Comparison of ENCODE assay signal across 8 cellular contexts in genomic region chr2:10043906-10044601, GRCh38. TPM values are rescaled to one million over a fixed set of nuclear protein-coding genes. Genes with fewer than 3 reads are reported as not detected.
DNase-seq lines count a peak whose midpoint lies in the region; ATAC-seq and TF ChIP-seq lines count a peak whose summit lies in the region.

No MANE protein-coding gene starts in this region.

- peaks cover 6% of the 10 kb centered on the region for H3K4me1 ChIP-seq in GM23338 (ENCODE audit: insufficient read depth)
- H3K4me1 ChIP-seq in suprapubic skin, result peaks cover 83% of the 10 kb centered on the region

- H3K4me3 ChIP-seq in GM23338 (peak overlapping the region; percentile 44; the same call in 1 of the 2 replicates), LNCaP clone FGC (ENCODE audit: low read depth, low read length) (peak overlapping the region; percentile 52), suprapubic skin (peak overlapping the region; percentile 56)

- H3K9me3 ChIP-seq in suprapubic skin, result no peaks in the 10 kb centered on the region

- H3K4me3 Mint-ChIP-seq in GM23338 (peak overlapping the region; percentile 59), glutamatergic neuron (ENCODE audit: unreplicated experiment) (peak overlapping the region; percentile 72), osteocyte (ENCODE audit: unreplicated experiment) (peak overlapping the region; percentile 68)
- peak overlapping the region; percentile 72 for H3K4me3 Mint-ChIP-seq in activated naive CD8-positive, alpha-beta T cell treated with anti-CD3 and anti-CD28 coated beads, Interleukin-2, amount 10 ng/mL, durations not matched to agents 7 days and 5 days

- H3K4me1 Mint-ChIP-seq in GM23338 (peaks cover 3% of the 10 kb centered on the region; the same call in 1 of the 3 replicates), glutamatergic neuron (ENCODE audit: low read depth, unreplicated experiment) (no peaks in the 10 kb centered on the region), osteocyte (ENCODE audit: unreplicated experiment) (peaks cover 33% of the 10 kb centered on the region)
- peaks cover 16% of the 10 kb centered on the region for H3K4me1 Mint-ChIP-seq in activated naive CD8-positive, alpha-beta T cell treated with anti-CD3 and anti-CD28 coated beads, Interleukin-2, amount 10 ng/mL, durations not matched to agents 7 days and 5 days

- peak; percentile 48 for TF ChIP-seq EP300 in suprapubic skin (IDR thresholded peaks at IDR 0.05)

- peak; percentile 46 for ATAC-seq in GM23338
- ATAC-seq in activated naive CD8-positive, alpha-beta T cell treated with anti-CD3 and anti-CD28 coated beads, Interleukin-2, amount 10 ng/mL, durations not matched to agents 7 days and 5 days (ENCODE audit: low read depth), result peak; percentile 67

- peaks cover 22% of the 10 kb centered on the region for H3K27me3 ChIP-seq in GM23338 (ENCODE audit: insufficient read depth)
- H3K27me3 ChIP-seq in suprapubic skin, result no peaks in the 10 kb centered on the region

- no peaks in the 10 kb centered on the region for H3K9me2 ChIP-seq in GM23338 (ENCODE audit: insufficient read depth)

- no peak for TF ChIP-seq CTCF in GM23338 (conservative IDR thresholded peaks at IDR 0.05; ENCODE audit: low read depth in 2 of 2)
- TF ChIP-seq CTCF in LNCaP clone FGC (IDR thresholded peaks at IDR 0.05; ENCODE audit: control insufficient read depth, extremely low read depth, insufficient read depth), result no peak
- no peak for TF ChIP-seq CTCF in glutamatergic neuron (IDR thresholded peaks at IDR 0.05; ENCODE audit: partially characterized antibody, unreplicated experiment)
- no peak for TF ChIP-seq CTCF in osteocyte (IDR thresholded peaks at IDR 0.05)
- TF ChIP-seq CTCF in suprapubic skin (IDR thresholded peaks at IDR 0.05), result no peak

- no peaks in the 10 kb centered on the region for H3K79me2 ChIP-seq in GM23338 (replicated peaks; ENCODE audit: insufficient read depth)

- 0 out of 2 replicates have a peak, but pooled peaks cover 5% of the 10 kb centered on the region for H3F3A ChIP-seq in GM23338 (replicated peaks; ENCODE audit: low read depth)

- H2AFZ ChIP-seq in GM23338, result no peak overlapping the region

- H3K36me3 Mint-ChIP-seq in GM23338 (ENCODE audit: low read depth) (peaks cover 28% of the 10 kb centered on the region), glutamatergic neuron (ENCODE audit: unreplicated experiment) (no peaks in the 10 kb centered on the region), osteocyte (ENCODE audit: unreplicated experiment) (peaks cover 18% of the 10 kb centered on the region)
- H3K36me3 Mint-ChIP-seq in activated naive CD8-positive, alpha-beta T cell treated with anti-CD3 and anti-CD28 coated beads, Interleukin-2, amount 10 ng/mL, durations not matched to agents 7 days and 5 days, result peaks cover 4% of the 10 kb centered on the region

- H3K36me3 ChIP-seq in GM23338 (ENCODE audit: insufficient read depth), result no peaks in the 10 kb centered on the region
- H3K36me3 ChIP-seq in suprapubic skin, result peaks cover 22% of the 10 kb centered on the region

- H3K27ac ChIP-seq in GM23338 (ENCODE audit: low read depth) (no peak overlapping the region), suprapubic skin (peak overlapping the region; percentile 99)

- peak in 1 of 2 donors; percentile 37 for TF ChIP-seq POLR2A in suprapubic skin (IDR thresholded peaks at IDR 0.05)

- 48% methylated on average over 8 of the region's 90 CpGs for WGBS in suprapubic skin

- peaks cover 51% of the 10 kb centered on the region for H3K27me3 Mint-ChIP-seq in GM23338 (ENCODE audit: insufficient read depth, low read depth, poor library complexity)
- H3K27me3 Mint-ChIP-seq in activated naive CD8-positive, alpha-beta T cell treated with anti-CD3 and anti-CD28 coated beads, Interleukin-2, amount 10 ng/mL, durations not matched to agents 7 days and 5 days, result peaks cover 27% of the 10 kb centered on the region
- H3K27me3 Mint-ChIP-seq in glutamatergic neuron (ENCODE audit: unreplicated experiment), result peaks cover 13% of the 10 kb centered on the region
- H3K27me3 Mint-ChIP-seq in osteocyte (ENCODE audit: unreplicated experiment), result no peaks in the 10 kb centered on the region

- peaks cover 12% of the 10 kb centered on the region for H3K9me3 Mint-ChIP-seq in GM23338
- H3K9me3 Mint-ChIP-seq in activated naive CD8-positive, alpha-beta T cell treated with anti-CD3 and anti-CD28 coated beads, Interleukin-2, amount 10 ng/mL, durations not matched to agents 7 days and 5 days, result no peaks in the 10 kb centered on the region
- peaks cover 13% of the 10 kb centered on the region for H3K9me3 Mint-ChIP-seq in glutamatergic neuron (ENCODE audit: unreplicated experiment)
- H3K9me3 Mint-ChIP-seq in osteocyte (ENCODE audit: unreplicated experiment), result no peaks in the 10 kb centered on the region

- POLR2A ChIA-PET in activated naive CD8-positive, alpha-beta T cell treated with anti-CD3 and anti-CD28 coated beads, Interleukin-2, amount 10 ng/mL, durations not matched to agents 7 days and 5 days (lab: Charles Lee), result interaction anchor here (0.8 to 2.3 kb wide), 6 partner anchors 15 to 289 kb away, joined by 3 to 11 read pairs (median 3); partner anchors contain the start of gene TAF1B

- no peak overlapping the region for H3K4me2 ChIP-seq in GM23338

- DNase-seq in DMS 273 treated with DMSO at 0.1 percent for 48 hours (lab: John Stamatoyannopoulos, UW) (peak; percentile 38), GM23338 (ENCODE audit: low spot score) (peak; percentile 90), LNCaP clone FGC (ENCODE audit: low read depth) (peak; percentile 68), SW 1271 (lab: John Stamatoyannopoulos, UW) (peak; percentile 89 to 91), glutamatergic neuron (peak; percentile 96), osteocyte (ENCODE audit: extremely low spot score, unreplicated experiment) (peak; percentile 98), suprapubic skin (ENCODE audit: low spot score in 2 of 2) (peak; percentile 98 to 99)
- DNase-seq in activated naive CD8-positive, alpha-beta T cell treated with anti-CD3 and anti-CD28 coated beads, Interleukin-2, amount 10 ng/mL, durations not matched to agents 7 days and 5 days, result peak; percentile 89

- H3K27ac Mint-ChIP-seq in GM23338 (no peak overlapping the region), glutamatergic neuron (ENCODE audit: unreplicated experiment) (peak overlapping the region; percentile 28), osteocyte (ENCODE audit: unreplicated experiment) (peak overlapping the region; percentile 54)
- H3K27ac Mint-ChIP-seq in activated naive CD8-positive, alpha-beta T cell treated with anti-CD3 and anti-CD28 coated beads, Interleukin-2, amount 10 ng/mL, durations not matched to agents 7 days and 5 days, result peak overlapping the region; percentile 86

- 0 out of 2 replicates have a peak, but pooled peaks cover 2% of the 10 kb centered on the region for H4K20me1 ChIP-seq in GM23338 (replicated peaks; ENCODE audit: insufficient read depth)

TF ChIP-seq in GM23338, 12 proteins besides CTCF, POLR2A, EP300 and RAD21:
- TF ChIP-seq CREB1 (CRISPR knock-in tag; IDR thresholded peaks at IDR 0.05; ENCODE audit: low read depth), result peak; percentile 89
- TF ChIP-seq ETS1 (IDR thresholded peaks at IDR 0.05), result no peak

RNA-seq across cellular contexts. Expression of gene KLF11, which starts 0.7 kb away (rescaled TPM):
- 5.1 and 5.6 TPM in 2 replicates for total RNA-seq in GM23338 (2014; rRNA removed; shearing (Covaris generic))
- polyA plus RNA-seq in GM23338 (2016; fragmentation: Nextera tagmentation; extraction: Ambion mirVana), result 1.4 and 1.6 TPM in 2 replicates
- 1 to 10 TPM; 6.8 to 7.1 TPM for total RNA-seq in activated naive CD8-positive, alpha-beta T cell treated with anti-CD3 and anti-CD28 coated beads, Interleukin-2, amount 10 ng/mL, durations not matched to agents 7 days and 5 days
- total RNA-seq in glutamatergic neuron (ENCODE audit: unreplicated experiment) (21.1 TPM), osteocyte (15.9 and 17.4 TPM in 2 replicates), suprapubic skin (10 to 100 TPM; 48.6 to 81.6 (median 58.8) TPM)

RNA-seq across cellular contexts. Expression of gene CYS1, which starts 36.2 kb away (rescaled TPM):
- 0.04 and 0.31 TPM in 2 replicates for total RNA-seq in GM23338 (2014; rRNA removed; shearing (Covaris generic))
- 0.30 and 0.32 TPM in 2 replicates for polyA plus RNA-seq in GM23338 (2016; fragmentation: Nextera tagmentation; extraction: Ambion mirVana)
- under 1 TPM; 0.11 to 0.14 TPM for total RNA-seq in activated naive CD8-positive, alpha-beta T cell treated with anti-CD3 and anti-CD28 coated beads, Interleukin-2, amount 10 ng/mL, durations not matched to agents 7 days and 5 days
- total RNA-seq in glutamatergic neuron (ENCODE audit: unreplicated experiment) (not detected), osteocyte (5.1 and 5.5 TPM in 2 replicates), suprapubic skin (1 to 10 TPM in 1 of 4 donors, under 1 TPM in 1, not detected in 2; 0.32 to 1.8 TPM)

Comparison
In these comparisons a context has a peak if more than half of its experiments do, and no peak if none do; other contexts are left out.
1. DNase-seq: peak in every context shown above with its lines; median percentile 98 in suprapubic skin; 98 in osteocyte; 96 in glutamatergic neuron; 90 in GM23338; 90 in SW 1271; 89 in activated naive CD8-positive, alpha-beta T cell treated with anti-CD3 and anti-CD28 coated beads, Interleukin-2, amount 10 ng/mL, durations not matched to agents 7 days and 5 days; 68 in LNCaP clone FGC; 38 in DMS 273 treated with DMSO at 0.1 percent for 48 hours.